Comparison of ENCODE assay signal across 1 cellular context in genomic region chr15:50059203-50059772, GRCh38.
TF ChIP-seq lines count a peak whose summit lies in the region.

No MANE protein-coding gene starts in this region.

TF ChIP-seq in GM23338, 12 proteins besides CTCF, POLR2A, EP300 and RAD21 (continued from another document):
- TF ChIP-seq, protein P1, sequence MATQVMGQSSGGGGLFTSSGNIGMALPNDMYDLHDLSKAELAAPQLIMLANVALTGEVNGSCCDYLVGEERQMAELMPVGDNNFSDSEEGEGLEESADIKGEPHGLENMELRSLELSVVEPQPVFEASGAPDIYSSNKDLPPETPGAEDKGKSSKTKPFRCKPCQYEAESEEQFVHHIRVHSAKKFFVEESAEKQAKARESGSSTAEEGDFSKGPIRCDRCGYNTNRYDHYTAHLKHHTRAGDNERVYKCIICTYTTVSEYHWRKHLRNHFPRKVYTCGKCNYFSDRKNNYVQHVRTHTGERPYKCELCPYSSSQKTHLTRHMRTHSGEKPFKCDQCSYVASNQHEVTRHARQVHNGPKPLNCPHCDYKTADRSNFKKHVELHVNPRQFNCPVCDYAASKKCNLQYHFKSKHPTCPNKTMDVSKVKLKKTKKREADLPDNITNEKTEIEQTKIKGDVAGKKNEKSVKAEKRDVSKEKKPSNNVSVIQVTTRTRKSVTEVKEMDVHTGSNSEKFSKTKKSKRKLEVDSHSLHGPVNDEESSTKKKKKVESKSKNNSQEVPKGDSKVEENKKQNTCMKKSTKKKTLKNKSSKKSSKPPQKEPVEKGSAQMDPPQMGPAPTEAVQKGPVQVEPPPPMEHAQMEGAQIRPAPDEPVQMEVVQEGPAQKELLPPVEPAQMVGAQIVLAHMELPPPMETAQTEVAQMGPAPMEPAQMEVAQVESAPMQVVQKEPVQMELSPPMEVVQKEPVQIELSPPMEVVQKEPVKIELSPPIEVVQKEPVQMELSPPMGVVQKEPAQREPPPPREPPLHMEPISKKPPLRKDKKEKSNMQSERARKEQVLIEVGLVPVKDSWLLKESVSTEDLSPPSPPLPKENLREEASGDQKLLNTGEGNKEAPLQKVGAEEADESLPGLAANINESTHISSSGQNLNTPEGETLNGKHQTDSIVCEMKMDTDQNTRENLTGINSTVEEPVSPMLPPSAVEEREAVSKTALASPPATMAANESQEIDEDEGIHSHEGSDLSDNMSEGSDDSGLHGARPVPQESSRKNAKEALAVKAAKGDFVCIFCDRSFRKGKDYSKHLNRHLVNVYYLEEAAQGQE (IDR thresholded peaks at IDR 0.05; ENCODE audit: unreplicated experiment), result no peak
- TF ChIP-seq NANOG (IDR thresholded peaks at IDR 0.05; ENCODE audit: borderline replicate concordance) (no peak), EZH2 (IDR thresholded peaks at IDR 0.05; ENCODE audit: low read depth, unreplicated experiment) (no peak), ZNF462 (CRISPR knock-in tag; IDR thresholded peaks at IDR 0.05) (no peak), CREB1 (CRISPR knock-in tag; IDR thresholded peaks at IDR 0.05; ENCODE audit: low read depth) (no peak), EZH2phosphoT487 (IDR thresholded peaks at IDR 0.05; ENCODE audit: unreplicated experiment) (no peak)
